ENCODE assay signal across 25 cellular contexts in the genomic region with DNA sequence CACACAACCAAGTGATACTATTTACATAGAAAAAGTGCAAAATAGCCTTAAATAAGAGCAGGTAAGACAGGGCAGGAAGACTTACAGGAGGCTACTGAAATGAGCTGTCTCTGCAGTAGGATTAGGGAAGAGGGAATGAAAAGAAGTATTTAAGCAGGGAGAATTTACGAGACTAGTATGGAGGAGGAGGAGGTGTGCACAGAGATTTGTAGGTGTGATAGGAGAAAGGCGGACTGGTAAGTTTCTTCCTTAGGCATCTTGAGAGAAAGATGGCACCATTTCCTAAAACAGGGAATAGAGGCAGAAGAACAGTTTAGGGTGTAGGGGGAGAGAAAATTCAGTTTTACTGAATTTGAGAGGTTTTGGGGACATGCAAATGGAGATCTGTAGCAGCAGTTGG.
"Had no signal": no experiment of that assay in that cellular context is flagged by ENCODE, and none has a peak within 500 bp of the region (broad histone marks: within the 10 kb centered on the region; RNA-seq: fewer than 3 reads in every experiment).

No MANE protein-coding gene starts in this region.

- ATAC-seq: esophagus mucosa; heart right ventricle; pancreas; stimulated activated memory B cell treated with anti-CD40 and anti-IgM and Interleukin-4, amounts not matched to agents 10 μg/mL and 1 μg/mL and 100 μg/mL, for 72 hours; stimulated activated naive CD8-positive, alpha-beta T cell treated with anti-CD3 and anti-CD28 coated beads, Interleukin-15, amount 100 ng/mL, for 72 hours had no signal

- H3K4me3 ChIP-seq: heart right ventricle, left ventricle myocardium inferior, pancreas, prostate gland, sigmoid colon, tibial nerve had no signal

- H3K27me3 Mint-ChIP-seq: naive B cell; stimulated activated memory B cell treated with anti-CD40 and anti-IgM and Interleukin-4, amounts not matched to agents 10 μg/mL and 1 μg/mL and 100 μg/mL, for 72 hours; stimulated activated naive CD8-positive, alpha-beta T cell treated with anti-CD3 and anti-CD28 coated beads, Interleukin-15, amount 100 ng/mL, for 72 hours had no signal

- H3K27ac ChIP-seq: left ventricle myocardium inferior, prostate gland, sigmoid colon had no signal

- H3K4me3 Mint-ChIP-seq: mesothelial cell of epicardium; nephron progenitor cell; stimulated activated memory B cell treated with anti-CD40 and anti-IgM and Interleukin-4, amounts not matched to agents 10 μg/mL and 1 μg/mL and 100 μg/mL, for 72 hours; stimulated activated naive CD8-positive, alpha-beta T cell treated with anti-CD3 and anti-CD28 coated beads, Interleukin-15, amount 100 ng/mL, for 72 hours had no signal

- DNase-seq: activated CD4-positive, alpha-beta T cell treated with anti-CD3 and anti-CD28 coated beads for 4 hours; activated CD4-positive, alpha-beta T cell treated with anti-CD3 and anti-CD28 coated beads, Interleukin-2, amount 50 U/mL, for 4 hours; activated CD8-positive, alpha-beta memory T cell treated with anti-CD3 and anti-CD28 coated beads for 24 hours; activated gamma-delta T cell; activated naive CD4-positive, alpha-beta T cell treated with anti-CD3 and anti-CD28 coated beads, Interleukin-2, amount 50 U/mL, for 16 hours; activated T-cell treated with anti-CD3 and anti-CD28 coated beads, Interleukin-2, amount 50 U/mL, for 1 hour; cortex of kidney; heart right ventricle; left ventricle myocardium inferior; mammary epithelial cell; naive B cell; nephron progenitor cell; pancreas; retina; sigmoid colon; small intestine; stimulated activated CD4-positive, alpha-beta T cell treated with anti-CD3 and anti-CD28 coated beads, Interleukin-1b, Interleukin-23, amount 100 ng/mL, for 48 hours; stimulated activated CD4-positive, alpha-beta T cell treated with anti-CD3 and anti-CD28 coated beads, Interleukin-4, amount 100 ng/mL, for 4 hours; stimulated activated CD8-positive, alpha-beta memory T cell treated with anti-CD3 and anti-CD28 coated beads, Interleukin-4, amount 100 ng/mL, for 48 hours; stimulated activated naive CD8-positive, alpha-beta T cell treated with anti-CD3 and anti-CD28 coated beads, Interleukin-15, amount 100 ng/mL, for 72 hours had no signal

- H3K27ac Mint-ChIP-seq: mesothelial cell of epicardium; naive B cell; nephron progenitor cell; stimulated activated memory B cell treated with anti-CD40 and anti-IgM and Interleukin-4, amounts not matched to agents 10 μg/mL and 1 μg/mL and 100 μg/mL, for 72 hours; stimulated activated naive CD8-positive, alpha-beta T cell treated with anti-CD3 and anti-CD28 coated beads, Interleukin-15, amount 100 ng/mL, for 72 hours had no signal

- H3K9me3 ChIP-seq: heart right ventricle, left ventricle myocardium inferior, pancreas, prostate gland, sigmoid colon, tibial nerve had no signal

- H3K36me3 ChIP-seq: heart right ventricle, pancreas, prostate gland, sigmoid colon, tibial nerve had no signal

- H3K27me3 ChIP-seq: heart right ventricle, pancreas, sigmoid colon, tibial nerve had no signal

- H3K4me1 Mint-ChIP-seq: mesothelial cell of epicardium had no signal

- H3K9me3 Mint-ChIP-seq: mesothelial cell of epicardium; naive B cell; nephron progenitor cell; stimulated activated memory B cell treated with anti-CD40 and anti-IgM and Interleukin-4, amounts not matched to agents 10 μg/mL and 1 μg/mL and 100 μg/mL, for 72 hours; stimulated activated naive CD8-positive, alpha-beta T cell treated with anti-CD3 and anti-CD28 coated beads, Interleukin-15, amount 100 ng/mL, for 72 hours had no signal
